Comparison of ENCODE assay signal across 29 cellular contexts in genomic region chr17:57609878-57610270, GRCh38.
A peak's percentile ranks its signal among the peaks of the same experiment; 100 is the strongest.
DNase-seq lines count a peak whose midpoint lies in the region; ATAC-seq, FAIRE-seq and TF ChIP-seq lines count a peak whose summit lies in the region.
"Had no signal": no experiment of that assay in that cellular context is flagged by ENCODE, and none has a peak within 500 bp of the region (broad histone marks: within the 10 kb centered on the region; RNA-seq: fewer than 3 reads in every experiment).

No MANE protein-coding gene starts in this region.

- no peak overlapping the region for H2AFZ ChIP-seq in DND-41 (ENCODE audit: low read depth, low read length)

- DNase-seq in DND-41 (no peak), body of pancreas (no peak), pancreas (peak in 1 of 6 donors; percentile 4), upper lobe of right lung (no peak), UCSD-AML1 (lab: John Stamatoyannopoulos, UW; ENCODE audit: unreplicated experiment) (no peak)
- no peak for DNase-seq in naive thymus-derived CD4-positive, alpha-beta T cell
- DNase-seq: activated CD4-positive, alpha-beta T cell treated with anti-CD3 and anti-CD28 coated beads, Interleukin-2, amount 50 U/mL, for 1 hour; activated CD8-positive, alpha-beta memory T cell treated with anti-CD3 and anti-CD28 coated beads, Interleukin-2, amount 10 ng/mL, durations not matched to agents 7 days and 5 days; activated naive CD4-positive, alpha-beta T cell; activated T-cell treated with anti-CD3 and anti-CD28 coated beads, Interleukin-2, amount 50 U/mL, for 48 hours; amniotic stem cell; foreskin melanocyte; heart left ventricle; NCI-H1048; NCI-H2107; NCI-H774; stimulated activated naive CD4-positive, alpha-beta T cell; T1000 had no signal

- H3K27me3 Mint-ChIP-seq in naive thymus-derived CD4-positive, alpha-beta T cell: no peaks in the 10 kb centered on the region
- H3K27me3 Mint-ChIP-seq: activated CD8-positive, alpha-beta memory T cell treated with anti-CD3 and anti-CD28 coated beads, Interleukin-2, amount 10 ng/mL, durations not matched to agents 7 days and 5 days had no signal

- H3K4me3 ChIP-seq in DND-41 (ENCODE audit: low read depth in 1 of 2, low read length in 2 of 2) (no peak overlapping the region), body of pancreas (no peak overlapping the region), pancreas (no peak overlapping the region), upper lobe of right lung (no peak overlapping the region)
- no peak overlapping the region for H3K4me3 ChIP-seq in naive thymus-derived CD4-positive, alpha-beta T cell (ENCODE audit: low read length)
- H3K4me3 ChIP-seq: heart left ventricle, SJSA1, skin epidermis, testis, vagina had no signal

- no peak overlapping the region for H3K4me2 ChIP-seq in DND-41 (ENCODE audit: insufficient read depth, low read length)

- H3K79me2 ChIP-seq in DND-41 (ENCODE audit: insufficient read depth, low read length): peaks cover 74% of the 10 kb centered on the region

- WGBS in body of pancreas, 2 donors: 68 to 72% methylated on average over 13 of the region's 13 CpGs
- WGBS in pancreas, 2 donors: 69 to 76% methylated on average over 13 of the region's 13 CpGs

- H3K4me3 Mint-ChIP-seq in naive thymus-derived CD4-positive, alpha-beta T cell: no peak overlapping the region
- H3K4me3 Mint-ChIP-seq: activated CD8-positive, alpha-beta memory T cell treated with anti-CD3 and anti-CD28 coated beads, Interleukin-2, amount 10 ng/mL, durations not matched to agents 7 days and 5 days; mesothelial cell of epicardium; WTC11 had no signal

- H3K4me1 ChIP-seq in DND-41 (ENCODE audit: insufficient read depth, low read length): peaks cover 30% of the 10 kb centered on the region
- peaks cover 52% of the 10 kb centered on the region for H3K4me1 ChIP-seq in body of pancreas
- peaks cover 0 to 8% (median 7%) of the 10 kb centered on the region in 3 donors for H3K4me1 ChIP-seq in pancreas
- H3K4me1 ChIP-seq in upper lobe of right lung: peaks cover 12% of the 10 kb centered on the region
- peaks cover 23 to 24% of the 10 kb centered on the region in 2 donors for H3K4me1 ChIP-seq in naive thymus-derived CD4-positive, alpha-beta T cell (ENCODE audit: control insufficient read depth in 2 of 2, insufficient read depth in 2 of 2, low read length in 2 of 2)

- no peaks in the 10 kb centered on the region for H3K27me3 ChIP-seq in DND-41 (ENCODE audit: insufficient read depth, low read length, poor library complexity)
- no peaks in the 10 kb centered on the region for H3K27me3 ChIP-seq in body of pancreas
- no peaks in the 10 kb centered on the region for H3K27me3 ChIP-seq in pancreas
- no peaks in the 10 kb centered on the region for H3K27me3 ChIP-seq in upper lobe of right lung
- no peaks in the 10 kb centered on the region for H3K27me3 ChIP-seq in naive thymus-derived CD4-positive, alpha-beta T cell (ENCODE audit: control insufficient read depth in 2 of 2, insufficient read depth in 2 of 2, low read length in 2 of 2)
- H3K27me3 ChIP-seq: heart left ventricle, SJSA1, testis, vagina had no signal

- H3K9ac ChIP-seq in DND-41 (ENCODE audit: low read depth, low read length): no peak overlapping the region

- peaks cover 0 to 7% (median 4%) of the 10 kb centered on the region in 5 donors for H3K36me3 Mint-ChIP-seq in naive thymus-derived CD4-positive, alpha-beta T cell
- H3K36me3 Mint-ChIP-seq: mesothelial cell of epicardium, WTC11 had no signal

- intact Hi-C loops in body of pancreas (cut with DNase I) (loop anchor here (10.0 kb wide), 1 partner anchor 135 kb away; the partner anchor contains the start of gene CCDC182), pancreas (cut with DNase I) (no loop called here), upper lobe of right lung (cut with DNase I) (no loop called here)
- intact Hi-C loops in naive thymus-derived CD4-positive, alpha-beta T cell (cut with micrococcal nuclease): loop anchor here in 1 of 2 donors (10.0 kb wide), 2 partner anchors 165 to 355 kb away; partner anchors contain the start of gene MSI2

- CTCF ChIA-PET in naive thymus-derived CD4-positive, alpha-beta T cell (lab: Charles Lee): interaction anchor here (1.2 kb wide), 1 partner anchor 12 kb away, joined by 4 read pairs; no protein-coding TSS in a partner anchor

- peaks cover 32 to 57% (median 43%) of the 10 kb centered on the region in 7 donors for H3K4me1 Mint-ChIP-seq in naive thymus-derived CD4-positive, alpha-beta T cell

- no peak for TF ChIP-seq CTCF in 22Rv1 (IDR thresholded peaks at IDR 0.05)
- TF ChIP-seq CTCF in DND-41 (IDR thresholded peaks at IDR 0.05; ENCODE audit: borderline replicate concordance, extremely low read depth, low read length, poor library complexity, severe bottlenecking): no peak
- TF ChIP-seq CTCF in body of pancreas (IDR thresholded peaks at IDR 0.05): no peak
- TF ChIP-seq CTCF in pancreas (IDR thresholded peaks at IDR 0.05): no peak
- TF ChIP-seq CTCF in upper lobe of right lung (IDR thresholded peaks at IDR 0.05): no peak

- no peaks in the 10 kb centered on the region for H3K9me3 ChIP-seq in DND-41 (ENCODE audit: insufficient read depth, low read length, severe bottlenecking)
- no peaks in the 10 kb centered on the region for H3K9me3 ChIP-seq in body of pancreas
- no peaks in the 10 kb centered on the region for H3K9me3 ChIP-seq in pancreas
- H3K9me3 ChIP-seq in upper lobe of right lung: no peaks in the 10 kb centered on the region
- no peaks in the 10 kb centered on the region for H3K9me3 ChIP-seq in naive thymus-derived CD4-positive, alpha-beta T cell (ENCODE audit: control insufficient read depth in 2 of 3, low read length in 3 of 3)
- H3K9me3 ChIP-seq: Caco-2, heart left ventricle, SJSA1, testis, vagina had no signal

- peaks cover 81% of the 10 kb centered on the region for H3K36me3 ChIP-seq in DND-41 (ENCODE audit: insufficient read depth, low read length)
- H3K36me3 ChIP-seq in body of pancreas (replicated peaks in 1 of 2; ENCODE audit: insufficient read depth in 1 of 2, low read depth in 2 of 2): no peaks in the 10 kb centered on the region
- H3K36me3 ChIP-seq in pancreas: no peaks in the 10 kb centered on the region
- H3K36me3 ChIP-seq in upper lobe of right lung: no peaks in the 10 kb centered on the region
- no peaks in the 10 kb centered on the region for H3K36me3 ChIP-seq in naive thymus-derived CD4-positive, alpha-beta T cell (ENCODE audit: control insufficient read depth in 2 of 3, insufficient read depth in 3 of 3, low read length in 3 of 3)
- H3K36me3 ChIP-seq: heart left ventricle, SJSA1, vagina had no signal

- peak overlapping the region in 2 of 9 donors; percentile 66 to 72 for H3K27ac Mint-ChIP-seq in naive thymus-derived CD4-positive, alpha-beta T cell
- H3K27ac Mint-ChIP-seq: activated CD8-positive, alpha-beta memory T cell treated with anti-CD3 and anti-CD28 coated beads, Interleukin-2, amount 10 ng/mL, durations not matched to agents 7 days and 5 days; WTC11 had no signal

- no peak for TF ChIP-seq POLR2A in body of pancreas (IDR thresholded peaks at IDR 0.05)

- H3K9me3 Mint-ChIP-seq in naive thymus-derived CD4-positive, alpha-beta T cell: no peaks in the 10 kb centered on the region
- H3K9me3 Mint-ChIP-seq: mesothelial cell of epicardium, WTC11 had no signal

- POLR2A ChIA-PET in naive thymus-derived CD4-positive, alpha-beta T cell (lab: Charles Lee): no interaction called here

- H3K27ac ChIP-seq in 22Rv1 (peak overlapping the region; percentile 77), DND-41 (ENCODE audit: low read length) (peak overlapping the region; percentile 98), body of pancreas (peak overlapping the region in 3 of 4 donors; percentile 45 to 60 (median 46)), pancreas (peak overlapping the region in 3 of 4 donors; percentile 16 to 69 (median 44)), upper lobe of right lung (no peak overlapping the region)
- H3K27ac ChIP-seq in naive thymus-derived CD4-positive, alpha-beta T cell (ENCODE audit: low read depth, low read length): no peak overlapping the region
- H3K27ac ChIP-seq: heart left ventricle, SJSA1, vagina had no signal

- FAIRE-seq in pancreas (lab: Jason Lieb, UNC): no peak
- FAIRE-seq: G401.6, keratinocyte had no signal

- peaks cover 2% of the 10 kb centered on the region; the same call in 1 of the 2 replicates for H4K20me1 ChIP-seq in DND-41 (ENCODE audit: insufficient read depth, low read length)

- ATAC-seq in DND-41 (ENCODE audit: insufficient read depth, low read depth) (no peak), body of pancreas (peak; percentile 13), pancreas (no peak), upper lobe of right lung (no peak)
- no peak for ATAC-seq in naive thymus-derived CD4-positive, alpha-beta T cell
- ATAC-seq: activated CD8-positive, alpha-beta memory T cell treated with anti-CD3 and anti-CD28 coated beads, Interleukin-2, amount 10 ng/mL, durations not matched to agents 7 days and 5 days; HCT116; heart left ventricle; WTC11 had no signal

Comparison
In these comparisons a context has a peak if more than half of its experiments do, and no peak if none do; other contexts are left out.
1. H3K27ac ChIP-seq: peak in 22Rv1 (single experiment), DND-41 (single experiment), body of pancreas (3 of 4) and pancreas (3 of 4); none in upper lobe of right lung (single experiment) and naive thymus-derived CD4-positive, alpha-beta T cell (single experiment).